Comparison of ENCODE assay signal across 15 cellular contexts in genomic region chr18:7521226-7521856, GRCh38.
"Had no signal": no experiment of that assay in that cellular context is flagged by ENCODE, and none has a peak within 500 bp of the region (broad histone marks: within the 10 kb centered on the region; RNA-seq: fewer than 3 reads in every experiment).

No MANE protein-coding gene starts in this region.

- ATAC-seq: gastroesophageal sphincter, heart right ventricle, left cardiac atrium, lower lobe of right lung had no signal

- H3K36me3 ChIP-seq: gastroesophageal sphincter, heart right ventricle, lower lobe of right lung, stomach had no signal

- H3K4me3 Mint-ChIP-seq: activated naive CD8-positive, alpha-beta T cell had no signal

- H3K9me3 ChIP-seq: gastroesophageal sphincter, heart right ventricle, lower lobe of right lung, stomach, testis had no signal

- H3K27me3 ChIP-seq: gastroesophageal sphincter, heart right ventricle, stomach, testis had no signal

- H3K27ac Mint-ChIP-seq: activated naive CD8-positive, alpha-beta T cell had no signal

- H3K27ac ChIP-seq: dorsolateral prefrontal cortex, gastroesophageal sphincter, heart right ventricle, lower lobe of right lung, stomach, testis had no signal

- H3K36me3 Mint-ChIP-seq: activated naive CD8-positive, alpha-beta T cell had no signal

- H3K4me3 ChIP-seq: dorsolateral prefrontal cortex, gastroesophageal sphincter, heart right ventricle, lower lobe of right lung, stomach, testis had no signal

- H3K4me1 ChIP-seq: stomach, testis had no signal

- H3K27me3 Mint-ChIP-seq: activated naive CD8-positive, alpha-beta T cell had no signal

- DNase-seq: activated CD4-positive, alpha-beta T cell treated with anti-CD3 and anti-CD28 coated beads, Interleukin-2, amount 50 U/mL, for 1 hour; activated CD8-positive, alpha-beta memory T cell treated with anti-CD3 and anti-CD28 coated beads for 24 hours; activated gamma-delta T cell treated with Interleukin-2 at 50 U/mL for 16 hours; amniotic stem cell; dorsolateral prefrontal cortex; heart right ventricle; left cardiac atrium; lower lobe of right lung; midbrain; stimulated activated CD4-positive, alpha-beta T cell treated with anti-CD3 and anti-CD28 coated beads, Interleukin-12 subunit alpha, Interleukin-12 subunit beta, amount 100 ng/mL, for 4 hours; stimulated activated CD4-positive, alpha-beta T cell treated with anti-CD3 and anti-CD28 coated beads, Interleukin-2, amount 100 ng/mL, for 24 hours; stomach; testis had no signal
